Comparison of ENCODE assay signal across 1 cellular context in genomic region chr19:35767288-35768081, GRCh38.
TF ChIP-seq lines count a peak whose summit lies in the region.

No MANE protein-coding gene starts in this region.

TF ChIP-seq in K562, 482 proteins besides CTCF, POLR2A, EP300 and RAD21:
- TF ChIP-seq ZFP30 (CRISPR knock-in tag; IDR thresholded peaks at IDR 0.05; ENCODE audit: borderline replicate concordance) = no peak
- TF ChIP-seq POLR2G (IDR thresholded peaks at IDR 0.05; ENCODE audit: low read depth, low read length) = peak; percentile 59
- 0 out of 2 replicates have a peak, but pooled peaks have one; percentile 37 for TF ChIP-seq RBFOX2 (IDR thresholded peaks at IDR 0.05; ENCODE audit: low read depth, low read length)
- TF ChIP-seq SETDB1 (IDR thresholded peaks at IDR 0.05; ENCODE audit: low read length) = no peak
- TF ChIP-seq UBTF (IDR thresholded peaks at IDR 0.05; ENCODE audit: borderline replicate concordance in 1 of 2, low read depth in 2 of 2, low read length in 2 of 2) = no peak
